26 cellular contexts compared by ENCODE assay signal in the genomic region with DNA sequence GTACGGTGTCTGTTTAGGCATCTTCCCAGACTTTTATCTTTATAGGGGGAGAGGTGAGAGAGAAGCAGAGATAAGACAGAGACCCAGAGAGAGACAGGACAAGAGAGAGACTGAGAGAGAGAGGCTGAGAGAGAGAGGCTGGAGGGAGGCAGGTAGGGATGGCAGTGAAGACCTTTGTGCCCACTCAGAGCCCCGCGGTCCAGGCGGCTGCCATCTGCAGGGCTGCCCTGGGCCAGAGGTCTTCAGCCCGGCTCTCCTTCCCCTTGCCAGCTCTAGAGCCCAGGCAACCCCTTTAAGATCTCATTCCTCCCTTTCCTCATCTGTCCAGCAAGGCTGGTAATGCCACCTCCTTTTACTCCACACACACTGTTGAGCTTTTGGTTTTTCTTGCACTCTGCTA.
"Had no signal": no experiment of that assay in that cellular context is flagged by ENCODE, and none has a peak within 500 bp of the region (broad histone marks: within the 10 kb centered on the region; RNA-seq: fewer than 3 reads in every experiment).

No MANE protein-coding gene starts in this region.

- DNase-seq: naive B cell; naive thymus-derived CD8-positive, alpha-beta T cell; occipital lobe; ovary; posterior cingulate gyrus; psoas muscle; right cardiac atrium; right lobe of liver; sigmoid colon; small intestine; stimulated activated CD4-positive, alpha-beta T cell treated with anti-CD3 and anti-CD28 coated beads, Interleukin-15, amount 100 ng/mL, for 24 hours; stimulated activated CD4-positive, alpha-beta T cell treated with anti-CD3 and anti-CD28 coated beads, Interleukin-2, amount 100 ng/mL, for 24 hours; stimulated activated CD4-positive, alpha-beta T cell treated with anti-CD3 and anti-CD28 coated beads, Interleukin-2, amount 100 ng/mL, for 48 hours; stimulated activated CD4-positive, alpha-beta T cell treated with anti-CD3 and anti-CD28 coated beads, Interleukin-4, amount 100 ng/mL, for 24 hours; stimulated activated naive B cell treated with anti-CD40 and anti-IgM and Interleukin-4, amounts not matched to agents 10 μg/mL and 1 μg/mL and 100 μg/mL, for 72 hours; stimulated activated naive CD4-positive, alpha-beta T cell treated with Interleukin-2 at 50 U/mL for 16 hours; stomach; testis; tibial artery; transverse colon had no signal

- H2AFZ ChIP-seq: parathyroid adenoma had no signal

- H3K4me3 ChIP-seq: ovary, psoas muscle, right lobe of liver, sigmoid colon, stomach, suprapubic skin, testis, tibial artery, transverse colon, vagina had no signal

- H3K27ac ChIP-seq: ovary, parathyroid adenoma, psoas muscle, right lobe of liver, sigmoid colon, stomach, suprapubic skin, testis, tibial artery, transverse colon, vagina had no signal

- H3K9me3 ChIP-seq: ovary, psoas muscle, right lobe of liver, sigmoid colon, stomach, suprapubic skin, testis, tibial artery, transverse colon, vagina had no signal

- H3K27me3 ChIP-seq: ovary, right lobe of liver, sigmoid colon, testis, tibial artery, transverse colon, vagina had no signal

- H3K9me3 Mint-ChIP-seq: natural killer cell treated with Interleukin-12 subunit alpha and Interleukin-12 subunit beta and Interleukin-15 and Interleukin-18, amount 100 ng/mL, for 72 hours; type B pancreatic cell had no signal

- ATAC-seq: naive thymus-derived CD8-positive, alpha-beta T cell; natural killer cell treated with Interleukin-12 subunit alpha and Interleukin-12 subunit beta and Interleukin-15 and Interleukin-18, amount 100 ng/mL, for 72 hours; psoas muscle had no signal

- H3K9ac ChIP-seq: parathyroid adenoma had no signal

- H3K36me3 ChIP-seq: ovary, right lobe of liver, sigmoid colon, stomach, suprapubic skin, tibial artery, transverse colon, vagina had no signal

- H3K4me3 Mint-ChIP-seq: naive B cell; naive thymus-derived CD8-positive, alpha-beta T cell; natural killer cell treated with Interleukin-12 subunit alpha and Interleukin-12 subunit beta and Interleukin-15 and Interleukin-18, amount 100 ng/mL, for 72 hours; stimulated activated naive B cell treated with anti-CD40 and anti-IgM and Interleukin-4, amounts not matched to agents 10 μg/mL and 1 μg/mL and 100 μg/mL, for 72 hours; type B pancreatic cell had no signal

- H3K27me3 Mint-ChIP-seq: naive B cell; stimulated activated naive B cell treated with anti-CD40 and anti-IgM and Interleukin-4, amounts not matched to agents 10 μg/mL and 1 μg/mL and 100 μg/mL, for 72 hours had no signal

- H3K4me1 ChIP-seq: parathyroid adenoma, psoas muscle, right lobe of liver, sigmoid colon, stomach, suprapubic skin, testis, tibial artery, transverse colon, vagina had no signal

- H3K27ac Mint-ChIP-seq: naive B cell; natural killer cell treated with Interleukin-12 subunit alpha and Interleukin-12 subunit beta and Interleukin-15 and Interleukin-18, amount 100 ng/mL, for 72 hours; progenitor cell of endocrine pancreas; stimulated activated naive B cell treated with anti-CD40 and anti-IgM and Interleukin-4, amounts not matched to agents 10 μg/mL and 1 μg/mL and 100 μg/mL, for 72 hours; type B pancreatic cell had no signal

- H3K4me1 Mint-ChIP-seq: naive B cell; naive thymus-derived CD8-positive, alpha-beta T cell; stimulated activated naive B cell treated with anti-CD40 and anti-IgM and Interleukin-4, amounts not matched to agents 10 μg/mL and 1 μg/mL and 100 μg/mL, for 72 hours had no signal

- H3K36me3 Mint-ChIP-seq: naive B cell; naive thymus-derived CD8-positive, alpha-beta T cell; natural killer cell treated with Interleukin-12 subunit alpha and Interleukin-12 subunit beta and Interleukin-15 and Interleukin-18, amount 100 ng/mL, for 72 hours; stimulated activated naive B cell treated with anti-CD40 and anti-IgM and Interleukin-4, amounts not matched to agents 10 μg/mL and 1 μg/mL and 100 μg/mL, for 72 hours; type B pancreatic cell had no signal
